In genomic region chr1:94863297-94863911, GRCh38 we compare ENCODE assay signal across 11 cellular contexts. TPM values are rescaled to one million over a fixed set of nuclear protein-coding genes. Genes with fewer than 3 reads are reported as not detected.
DNase-seq lines count a peak whose midpoint lies in the region; ATAC-seq, FAIRE-seq and TF ChIP-seq lines count a peak whose summit lies in the region.
"Had no signal": no experiment of that assay in that cellular context is flagged by ENCODE, and none has a peak within 500 bp of the region (broad histone marks: within the 10 kb centered on the region; RNA-seq: fewer than 3 reads in every experiment).

No MANE protein-coding gene starts in this region.

- H3K79me1 ChIP-seq in H1 (ENCODE audit: low read depth, low read length): no peaks in the 10 kb centered on the region

- TF ChIP-seq POLR2A in H1 (IDR thresholded peaks at IDR 0.05; ENCODE audit: control extremely low read depth in 1 of 2, low read depth in 2 of 2, low read length in 2 of 2): no peak
- TF ChIP-seq POLR2A in vagina (IDR thresholded peaks at IDR 0.05): no peak

- TF ChIP-seq CTCF in H1 (IDR thresholded peaks at IDR 0.05; ENCODE audit: control extremely low read depth in 1 of 3, insufficient read depth in 1 of 3, low read depth in 1 of 3, low read length in 3 of 3) (no peak), vagina (IDR thresholded peaks at IDR 0.05) (no peak)

- H3K27ac Mint-ChIP-seq in activated naive CD4-positive, alpha-beta T cell treated with anti-CD3 and anti-CD28 coated beads, Interleukin-2, amount 50 U/mL, for 72 hours: no peak overlapping the region
- H3K27ac Mint-ChIP-seq: activated naive CD8-positive, alpha-beta T cell treated with anti-CD3 and anti-CD28 coated beads, Interleukin-2, amount 10 ng/mL, durations not matched to agents 7 days and 5 days had no signal

- H3K23me2 ChIP-seq in H1 (ENCODE audit: low read depth, low read length): no peaks in the 10 kb centered on the region

- no peaks in the 10 kb centered on the region for H3K36me3 Mint-ChIP-seq in activated naive CD4-positive, alpha-beta T cell treated with anti-CD3 and anti-CD28 coated beads, Interleukin-2, amount 50 U/mL, for 72 hours
- H3K36me3 Mint-ChIP-seq: activated naive CD8-positive, alpha-beta T cell treated with anti-CD3 and anti-CD28 coated beads, Interleukin-2, amount 10 ng/mL, durations not matched to agents 7 days and 5 days had no signal

- H2BK12ac ChIP-seq in H1 (ENCODE audit: low read depth, low read length): peak overlapping the region; percentile 52; the same call in 1 of the 2 replicates

- no peak overlapping the region for H3K56ac ChIP-seq in H1 (replicated peaks; ENCODE audit: insufficient read length, low read depth, low read length)

- no peak for FAIRE-seq in H1 (lab: Jason Lieb, UNC)
- FAIRE-seq: small intestine had no signal

- H3K27ac ChIP-seq in H1 (ENCODE audit: low read depth, low read length) (no peak overlapping the region), mucosa of rectum (ENCODE audit: low read depth in 2 of 2, low read length in 2 of 2) (peak overlapping the region; percentile 72), vagina (peak overlapping the region; percentile 97)
- H3K27ac ChIP-seq: BLaER1 had no signal

- WGBS in H1 (ENCODE audit: extremely low coverage in 1 of 2, insufficient coverage in 1 of 2, insufficient read length in 1 of 2, insufficient replicate concordance in 2 of 2, low coverage in 1 of 2, low lambda C conversion rate in 2 of 2, missing lambda C conversion rate in 1 of 2), 2 experiments: 37% methylated on average over 2 of the region's 2 CpGs; no CpG with 5 or more reads in 1 of the 2 experiments

- TF ChIP-seq RAD21 in H1 (IDR thresholded peaks at IDR 0.05 in 1 of 2, conservative IDR thresholded peaks at IDR 0.05 in 1 of 2; ENCODE audit: low read depth in 2 of 2, low read length in 2 of 2): no peak

- H3K36me3 ChIP-seq in H1 (ENCODE audit: control insufficient read depth in 2 of 4, insufficient read depth in 4 of 4, low read length in 3 of 4) (no peaks in the 10 kb centered on the region), mucosa of rectum (ENCODE audit: control insufficient read depth in 2 of 2, insufficient read depth in 2 of 2, low read length in 2 of 2) (peaks cover 22 to 25% of the 10 kb centered on the region in 2 donors), vagina (no peaks in the 10 kb centered on the region)
- H3K36me3 ChIP-seq: BLaER1 had no signal

- H3K18ac ChIP-seq in H1 (ENCODE audit: extremely low read depth, low read length): peak overlapping the region; percentile 5; the same call in 1 of the 2 replicates

- POLR2A ChIA-PET in H1 (lab: Charles Lee; ENCODE audit: partially characterized antibody): interaction anchor here (0.8 to 2.0 kb wide), 5 partner anchors 8 to 180 kb away, joined by 3 to 6 read pairs (median 4); no protein-coding TSS in a partner anchor

- H3K79me2 ChIP-seq in H1 (ENCODE audit: control insufficient read depth in 1 of 2, insufficient read depth in 2 of 2, low read length in 2 of 2): no peaks in the 10 kb centered on the region

- no peak overlapping the region for H4K8ac ChIP-seq in H1 (ENCODE audit: extremely low read depth, insufficient read depth, low read length)

- no peak overlapping the region for H4K5ac ChIP-seq in H1 (ENCODE audit: insufficient read length, low read depth, low read length)

- H2BK120ac ChIP-seq in H1 (replicated peaks; ENCODE audit: low read depth, low read length): no peak overlapping the region

- H3K9me3 ChIP-seq in H1 (ENCODE audit: insufficient read depth in 2 of 2, low read depth in 1 of 2, low read length in 1 of 2) (no peaks in the 10 kb centered on the region), mucosa of rectum (ENCODE audit: control insufficient read depth in 2 of 2, low read length in 2 of 2) (no peaks in the 10 kb centered on the region), vagina (no peaks in the 10 kb centered on the region)
- H3K9me3 ChIP-seq: BLaER1 had no signal

- peak; percentile 35 to 62 for ATAC-seq in activated naive CD4-positive, alpha-beta T cell treated with anti-CD3 and anti-CD28 coated beads, Interleukin-2, amount 50 U/mL, for 72 hours
- ATAC-seq in GM19035 (IDR thresholded peaks at IDR 0.05; ENCODE audit: unreplicated experiment): no peak
- ATAC-seq in HG02763 (IDR thresholded peaks at IDR 0.05; ENCODE audit: unreplicated experiment): no peak

- no peak overlapping the region for H4K91ac ChIP-seq in H1 (replicated peaks; ENCODE audit: insufficient read length, low read length)

- intact Hi-C loops in vagina (cut with DNase I): loop anchor here (2.0 kb wide), 1 partner anchor 63 kb away; the partner anchor contains the start of gene CNN3

- no peaks in the 10 kb centered on the region for H4K20me1 ChIP-seq in H1 (replicated peaks in 1 of 2; ENCODE audit: control insufficient read depth in 1 of 2, insufficient read depth in 2 of 2, low read length in 2 of 2)
- H4K20me1 ChIP-seq: BLaER1 had no signal

- no peak for DNase-seq in activated naive CD4-positive, alpha-beta T cell treated with anti-CD3 and anti-CD28 coated beads, Interleukin-2, amount 50 U/mL, for 72 hours (ENCODE audit: low spot score in 2 of 2)
- DNase-seq in activated naive CD4-positive, alpha-beta T cell treated with anti-CD3 and anti-CD28 coated beads, Interleukin-2, amount 50 U/mL, for 16 hours: no peak
- no peak for DNase-seq in H1 (ENCODE audit: low read depth in 1 of 2, low spot score in 2 of 2)
- no peak for DNase-seq in vagina (ENCODE audit: extremely low spot score in 2 of 2)
- DNase-seq in NCI-H2227 (lab: John Stamatoyannopoulos, UW; ENCODE audit: unreplicated experiment): no peak
- DNase-seq: activated naive CD8-positive, alpha-beta T cell treated with anti-CD3 and anti-CD28 coated beads, Interleukin-2, amount 10 ng/mL, durations not matched to agents 7 days and 5 days had no signal

- H3K27me3 ChIP-seq in H1 (replicated peaks in 1 of 4; ENCODE audit: control insufficient read depth in 3 of 4, extremely low read depth in 1 of 4, insufficient read depth in 3 of 4, low read length in 3 of 4): no peaks in the 10 kb centered on the region
- H3K27me3 ChIP-seq in mucosa of rectum (ENCODE audit: control insufficient read depth in 2 of 2, insufficient read depth in 2 of 2, low read length in 2 of 2): no peaks in the 10 kb centered on the region
- no peaks in the 10 kb centered on the region for H3K27me3 ChIP-seq in vagina
- H3K27me3 ChIP-seq: BLaER1 had no signal

- H3K4ac ChIP-seq in H1 (replicated peaks; ENCODE audit: insufficient read length, low read depth, low read length): no peak overlapping the region

- no peak overlapping the region for H2AFZ ChIP-seq in H1 (ENCODE audit: low read length)

- H3K4me1 ChIP-seq in H1 (replicated peaks in 1 of 4; ENCODE audit: control insufficient read depth in 3 of 4, insufficient read depth in 4 of 4, low read length in 3 of 4): peaks cover 2 to 34% (median 27%) of the 10 kb centered on the region in 4 experiments
- H3K4me1 ChIP-seq in mucosa of rectum (ENCODE audit: control insufficient read depth in 2 of 2, insufficient read depth in 2 of 2, low read length in 2 of 2): peaks cover 0 to 6% of the 10 kb centered on the region in 2 donors
- peaks cover 69% of the 10 kb centered on the region for H3K4me1 ChIP-seq in vagina
- H3K4me1 ChIP-seq: BLaER1 had no signal

- no peak overlapping the region for H2BK5ac ChIP-seq in H1 (ENCODE audit: low read depth, low read length)

- H3K9ac ChIP-seq in H1 (replicated peaks in 1 of 4; ENCODE audit: extremely low read depth in 1 of 4, low read depth in 3 of 4, low read length in 3 of 4) (no peak overlapping the region), mucosa of rectum (ENCODE audit: low read depth in 1 of 2, low read length in 2 of 2) (no peak overlapping the region)
- H3K9ac ChIP-seq: BLaER1 had no signal

- H2BK20ac ChIP-seq in H1 (ENCODE audit: low read length): no peak overlapping the region

- no peak overlapping the region for H2AK5ac ChIP-seq in H1 (ENCODE audit: low read depth, low read length)

- no peak overlapping the region for H3K23ac ChIP-seq in H1 (ENCODE audit: insufficient read length)

- CTCF ChIA-PET in H1 (lab: Charles Lee; ENCODE audit: partially characterized antibody): interaction anchor here (0.6 to 5.5 kb wide), 7 partner anchors 9 to 1017 kb away, joined by 3 to 45 read pairs (median 5); no protein-coding TSS in a partner anchor

- peak overlapping the region in 1 of 2 experiments; percentile 74; a peak in 2 of 4 replicates for H3K4me2 ChIP-seq in H1 (ENCODE audit: insufficient read depth in 1 of 2, low read depth in 2 of 2, low read length in 2 of 2)
- H3K4me2 ChIP-seq: BLaER1 had no signal

- H3K4me3 ChIP-seq in H1 (ENCODE audit: extremely low read depth in 1 of 4, insufficient read depth in 2 of 4, low read depth in 3 of 4, low read length in 4 of 4): no peak overlapping the region
- H3K4me3 ChIP-seq in mucosa of rectum (ENCODE audit: low read length in 2 of 2): no peak overlapping the region
- no peak overlapping the region for H3K4me3 ChIP-seq in vagina
- H3K4me3 ChIP-seq: BLaER1 had no signal

- H3K14ac ChIP-seq in H1 (ENCODE audit: insufficient read length): no peak overlapping the region

- H3K9me3 Mint-ChIP-seq in activated naive CD4-positive, alpha-beta T cell treated with anti-CD3 and anti-CD28 coated beads, Interleukin-2, amount 50 U/mL, for 72 hours: no peaks in the 10 kb centered on the region
- H3K9me3 Mint-ChIP-seq: activated naive CD8-positive, alpha-beta T cell treated with anti-CD3 and anti-CD28 coated beads, Interleukin-2, amount 10 ng/mL, durations not matched to agents 7 days and 5 days had no signal

- H2BK15ac ChIP-seq in H1 (ENCODE audit: low read length): 0 out of 2 replicates have a peak overlapping the region, but pooled peaks have one; percentile 55

- TF ChIP-seq EP300 in H1 (IDR thresholded peaks at IDR 0.05; ENCODE audit: borderline replicate concordance in 1 of 2, low read depth in 2 of 2, low read length in 2 of 2): no peak

TF ChIP-seq in H1, 55 proteins besides CTCF, POLR2A, EP300 and RAD21 (continues in another document):
- no peak for TF ChIP-seq YY1 (IDR thresholded peaks at IDR 0.05; ENCODE audit: low read depth, low read length)
- TF ChIP-seq SIX5 (IDR thresholded peaks at IDR 0.05; ENCODE audit: low read depth, low read length): no peak
- TF ChIP-seq MAFK (IDR thresholded peaks at IDR 0.05; ENCODE audit: low read depth, low read length): no peak
- TF ChIP-seq TAF1 (IDR thresholded peaks at IDR 0.05; ENCODE audit: low read depth, low read length): no peak
- no peak for TF ChIP-seq TAF7 (optimal IDR thresholded peaks at IDR 0.05; ENCODE audit: borderline replicate concordance, low read depth, low read length)

RNA-seq across cellular contexts. Expression of gene SLC44A3, which starts 43.2 kb away (rescaled TPM):
- not detected for total RNA-seq in activated naive CD4-positive, alpha-beta T cell treated with anti-CD3 and anti-CD28 coated beads, Interleukin-2, amount 50 U/mL, for 72 hours
- total RNA-seq in H1 (2021; fragmentation: NEBNext Ultra II Directional; extraction: Animal tissue kit (Norgen Biotek cat#: 25700)): 4.2 and 5.0 TPM in 2 replicates
- polyA plus RNA-seq in H1 (2011; rRNA removed): 3.6 and 5.0 TPM in 2 replicates
- polyA plus RNA-seq in H1 (2011; cell fraction: cytosol; rRNA removed): 4.0 TPM
- polyA plus RNA-seq in H1 (2011; cell fraction: nucleus; rRNA removed): 5.3 TPM
- 3.2 to 5.1 TPM (median 4.6 TPM) in 4 replicates for polyA plus RNA-seq in H1 (2012, experiment 1 of 2)
- polyA plus RNA-seq in H1 (2012, experiment 2 of 2): 2.2 TPM
- 5.2 TPM for polyA plus RNA-seq in H1 (2013, experiment 1 of 2)
- polyA plus RNA-seq in H1 (2013, experiment 2 of 2): 5.8 TPM
- 7.8 and 9.9 TPM in 2 replicates for polyA minus RNA-seq in H1 (2011; rRNA and poly(A)+ RNA removed)
- polyA minus RNA-seq in H1 (2011; cell fraction: cytosol; rRNA and poly(A)+ RNA removed): 1.1 TPM
- 11.1 TPM for polyA minus RNA-seq in H1 (2011; cell fraction: nucleus; rRNA and poly(A)+ RNA removed)
- 6.6 TPM for total RNA-seq in vagina

Comparison
In these comparisons a context has a peak if more than half of its experiments do, and no peak if none do; other contexts are left out.
1. ATAC-seq: peak in activated naive CD4-positive, alpha-beta T cell treated with anti-CD3 and anti-CD28 coated beads, Interleukin-2, amount 50 U/mL, for 72 hours (2 of 2); none in GM19035 (single experiment) and HG02763 (single experiment).